In genomic region chr11:73114835-73115220, GRCh38 we compare ENCODE assay signal across 19 cellular contexts. TPM values are rescaled to one million over a fixed set of nuclear protein-coding genes. Genes with fewer than 3 reads are reported as not detected.
DNase-seq lines count a peak whose midpoint lies in the region; ATAC-seq, FAIRE-seq and TF ChIP-seq lines count a peak whose summit lies in the region.
"Had no signal": no experiment of that assay in that cellular context is flagged by ENCODE, and none has a peak within 500 bp of the region (broad histone marks: within the 10 kb centered on the region; RNA-seq: fewer than 3 reads in every experiment).

No MANE protein-coding gene starts in this region.

- no peak overlapping the region for H3K4me3 ChIP-seq in PC-3 (ENCODE audit: low read length)
- no peak overlapping the region for H3K4me3 ChIP-seq in H1 (ENCODE audit: extremely low read depth in 1 of 4, insufficient read depth in 2 of 4, low read depth in 3 of 4, low read length in 4 of 4)
- H3K4me3 ChIP-seq: A549, SK-N-MC had no signal

- H3K4me3 Mint-ChIP-seq in activated T-cell treated with anti-CD3 and anti-CD28 coated beads, Interleukin-2, amount 50 U/mL, for 24 hours = no peak overlapping the region

- no peak overlapping the region for H4K91ac ChIP-seq in H1 (replicated peaks; ENCODE audit: insufficient read length, low read length)

- H2BK15ac ChIP-seq in H1 (ENCODE audit: low read length) = no peak overlapping the region

- no peak for TF ChIP-seq POLR2A in H1 (IDR thresholded peaks at IDR 0.05; ENCODE audit: control extremely low read depth in 1 of 2, low read depth in 2 of 2, low read length in 2 of 2)

- H3K79me2 ChIP-seq in PC-3 (ENCODE audit: low read length) (no peaks in the 10 kb centered on the region), H1 (ENCODE audit: control insufficient read depth in 1 of 2, insufficient read depth in 2 of 2, low read length in 2 of 2) (no peaks in the 10 kb centered on the region)

- H3K9me2 ChIP-seq in PC-3 (replicated peaks; ENCODE audit: low read length) = no peaks in the 10 kb centered on the region

- H4K20me1 ChIP-seq in PC-3 (ENCODE audit: low read length) (no peaks in the 10 kb centered on the region), H1 (replicated peaks in 1 of 2; ENCODE audit: control insufficient read depth in 1 of 2, insufficient read depth in 2 of 2, low read length in 2 of 2) (no peaks in the 10 kb centered on the region)

- H4K5ac ChIP-seq in H1 (ENCODE audit: insufficient read length, low read depth, low read length) = no peak overlapping the region

- H3K27me3 Mint-ChIP-seq in activated T-cell treated with anti-CD3 and anti-CD28 coated beads, Interleukin-2, amount 50 U/mL, for 24 hours = no peaks in the 10 kb centered on the region

- H3K4me1 ChIP-seq in PC-3 (ENCODE audit: insufficient read depth, low read length) (peaks cover 15% of the 10 kb centered on the region), H1 (replicated peaks in 1 of 4; ENCODE audit: control insufficient read depth in 3 of 4, insufficient read depth in 4 of 4, low read length in 3 of 4) (no peaks in the 10 kb centered on the region)
- H3K4me1 ChIP-seq: A549, BE2C had no signal

- TF ChIP-seq CTCF in PC-3 (conservative IDR thresholded peaks at IDR 0.05; ENCODE audit: low read depth, low read length) (no peak), H1 (IDR thresholded peaks at IDR 0.05; ENCODE audit: control extremely low read depth in 1 of 3, insufficient read depth in 1 of 3, low read depth in 1 of 3, low read length in 3 of 3) (no peak)

- ATAC-seq in PC-3 (no peak), GM21723 (IDR thresholded peaks at IDR 0.05; ENCODE audit: unreplicated experiment) (no peak)
- ATAC-seq: A549 had no signal

- H3K27ac ChIP-seq in PC-3 (ENCODE audit: low read length) = peak overlapping the region; percentile 23
- H3K27ac ChIP-seq in H1 (ENCODE audit: low read depth, low read length) = no peak overlapping the region
- H3K27ac ChIP-seq in substantia nigra (ENCODE audit: low read depth, low read length, poor library complexity, severe bottlenecking) = peak overlapping the region; percentile 23
- H3K27ac ChIP-seq: A549, SK-N-MC had no signal

- WGBS in H1 (ENCODE audit: extremely low coverage in 1 of 2, insufficient coverage in 1 of 2, insufficient read length in 1 of 2, insufficient replicate concordance in 2 of 2, low coverage in 1 of 2, low lambda C conversion rate in 2 of 2, missing lambda C conversion rate in 1 of 2), 2 experiments = 93% methylated on average over 6 of the region's 6 CpGs; no CpG with 5 or more reads in 1 of the 2 experiments

- 0 out of 2 replicates have a peak overlapping the region, but pooled peaks have one; percentile 44 for H2BK5ac ChIP-seq in H1 (ENCODE audit: low read depth, low read length)

- H3K27me3 ChIP-seq in PC-3 (ENCODE audit: low read length) (no peaks in the 10 kb centered on the region), H1 (replicated peaks in 1 of 4; ENCODE audit: control insufficient read depth in 3 of 4, extremely low read depth in 1 of 4, insufficient read depth in 3 of 4, low read length in 3 of 4) (no peaks in the 10 kb centered on the region)
- H3K27me3 ChIP-seq: BE2C had no signal

- DNase-seq in PC-3 = no peak
- no peak for DNase-seq in H1 (ENCODE audit: low read depth in 1 of 2, low spot score in 2 of 2)
- peak; percentile 9 for DNase-seq in myocyte (ENCODE audit: low read depth)
- no peak for DNase-seq in substantia nigra (lab: John Stamatoyannopoulos, UW)
- DNase-seq in activated T-cell treated with anti-CD3 and anti-CD28 coated beads, Interleukin-2, amount 50 U/mL, for 24 hours = no peak
- DNase-seq in NCI-H1105 treated with DMSO at 0.1 percent for 48 hours (lab: John Stamatoyannopoulos, UW) = no peak
- DNase-seq: BE2C, DMS79, Karpas-422, NCI-H1417, NCI-H1694 treated with DMSO at 0.1 percent for 48 hours, NCI-H2081 treated with DMSO at 0.1 percent for 48 hours, NCI-H2171 treated with DMSO at 0.1 percent for 48 hours, NCI-H524 treated with DMSO at 0.1 percent for 48 hours, OCI-M1, SHP77 treated with DMSO at 0.1 percent for 48 hours had no signal

- H3K23me2 ChIP-seq in H1 (ENCODE audit: low read depth, low read length) = no peaks in the 10 kb centered on the region

- intact Hi-C loops in PC-3 (cut with micrococcal nuclease) = no loop called here

- POLR2A ChIA-PET in PC-3 (lab: Charles Lee; ENCODE audit: unreplicated experiment) (no interaction called here), H1 (lab: Charles Lee; ENCODE audit: partially characterized antibody) (no interaction called here)

- H3K4ac ChIP-seq in H1 (replicated peaks; ENCODE audit: insufficient read length, low read depth, low read length) = no peak overlapping the region

- H3K18ac ChIP-seq in H1 (ENCODE audit: extremely low read depth, low read length) = no peak overlapping the region

- no peak overlapping the region for H2BK20ac ChIP-seq in H1 (ENCODE audit: low read length)

- no peak overlapping the region for H2BK12ac ChIP-seq in H1 (ENCODE audit: low read depth, low read length)

- no peak for TF ChIP-seq EP300 in H1 (IDR thresholded peaks at IDR 0.05; ENCODE audit: borderline replicate concordance in 1 of 2, low read depth in 2 of 2, low read length in 2 of 2)

- H3K4me1 Mint-ChIP-seq in activated T-cell treated with anti-CD3 and anti-CD28 coated beads, Interleukin-2, amount 50 U/mL, for 24 hours (ENCODE audit: low read depth) = peaks cover 5% of the 10 kb centered on the region

- H3K4me2 ChIP-seq in PC-3 (ENCODE audit: low read length) = peak overlapping the region; percentile 13
- no peak overlapping the region for H3K4me2 ChIP-seq in H1 (ENCODE audit: insufficient read depth in 1 of 2, low read depth in 2 of 2, low read length in 2 of 2)
- H3K4me2 ChIP-seq: A549 had no signal

- H3K56ac ChIP-seq in H1 (replicated peaks; ENCODE audit: insufficient read length, low read depth, low read length) = no peak overlapping the region

- no peak overlapping the region for H3K27ac Mint-ChIP-seq in activated T-cell treated with anti-CD3 and anti-CD28 coated beads, Interleukin-2, amount 50 U/mL, for 24 hours

- no peak overlapping the region for H3K14ac ChIP-seq in H1 (ENCODE audit: insufficient read length)

- CTCF ChIA-PET in PC-3 (lab: Charles Lee) (interaction anchor here (0.5 kb wide), 1 partner anchor 41 kb away, joined by 13 read pairs; no protein-coding TSS in a partner anchor), H1 (lab: Charles Lee; ENCODE audit: partially characterized antibody) (interaction anchor here (1.1 to 1.5 kb wide), 2 partner anchors 33 to 69 kb away, joined by 3 to 4 read pairs; no protein-coding TSS in a partner anchor)

- no peak overlapping the region for H3K23ac ChIP-seq in H1 (ENCODE audit: insufficient read length)

- no peak overlapping the region for H2BK120ac ChIP-seq in H1 (replicated peaks; ENCODE audit: low read depth, low read length)

- H3K36me3 ChIP-seq in PC-3 (ENCODE audit: low read depth, low read length) (no peaks in the 10 kb centered on the region), H1 (ENCODE audit: control insufficient read depth in 2 of 4, insufficient read depth in 4 of 4, low read length in 3 of 4) (no peaks in the 10 kb centered on the region)

- H2AFZ ChIP-seq in PC-3 (ENCODE audit: low read length) (no peak overlapping the region), H1 (ENCODE audit: low read length) (no peak overlapping the region)

- no peak overlapping the region for H2AK5ac ChIP-seq in H1 (ENCODE audit: low read depth, low read length)

- no peaks in the 10 kb centered on the region for H3K79me1 ChIP-seq in H1 (ENCODE audit: low read depth, low read length)

- H3K9me3 ChIP-seq in PC-3 (ENCODE audit: low read length) = peaks cover 13% of the 10 kb centered on the region; the same call in 1 of the 2 replicates
- no peaks in the 10 kb centered on the region for H3K9me3 ChIP-seq in H1 (ENCODE audit: insufficient read depth in 2 of 2, low read depth in 1 of 2, low read length in 1 of 2)
- H3K9me3 ChIP-seq: A549, BE2C had no signal

- peaks cover 31% of the 10 kb centered on the region for H3K36me3 Mint-ChIP-seq in activated T-cell treated with anti-CD3 and anti-CD28 coated beads, Interleukin-2, amount 50 U/mL, for 24 hours (ENCODE audit: low read depth)

- no peak overlapping the region for H3K9ac ChIP-seq in PC-3 (ENCODE audit: low read length)
- H3K9ac ChIP-seq in H1 (replicated peaks in 1 of 4; ENCODE audit: extremely low read depth in 1 of 4, low read depth in 3 of 4, low read length in 3 of 4) = no peak overlapping the region

- no peak for TF ChIP-seq RAD21 in H1 (IDR thresholded peaks at IDR 0.05 in 1 of 2, conservative IDR thresholded peaks at IDR 0.05 in 1 of 2; ENCODE audit: low read depth in 2 of 2, low read length in 2 of 2)

- H4K8ac ChIP-seq in H1 (ENCODE audit: extremely low read depth, insufficient read depth, low read length) = peak overlapping the region; percentile 29; the same call in 1 of the 2 replicates

- H3K9me3 Mint-ChIP-seq in activated T-cell treated with anti-CD3 and anti-CD28 coated beads, Interleukin-2, amount 50 U/mL, for 24 hours = peaks cover 11% of the 10 kb centered on the region

- H3F3A ChIP-seq in PC-3 (ENCODE audit: low read length, unreplicated experiment) = no peaks in the 10 kb centered on the region

- FAIRE-seq in H1 (lab: Jason Lieb, UNC) = no peak
- FAIRE-seq: A549 had no signal

- no TSS peak for BruUV-seq in PC-3 (replicated peaks; lab: Mats Ljungman, UMichigan)

TF ChIP-seq in H1, 55 proteins besides CTCF, POLR2A, EP300 and RAD21:
- TF ChIP-seq SUZ12 (IDR thresholded peaks at IDR 0.05; ENCODE audit: low read length) (no peak), CBX5 (IDR thresholded peaks at IDR 0.05; ENCODE audit: low read depth, low read length) (no peak)

RNA-seq across cellular contexts. Expression of gene FCHSD2, which starts 27.3 kb away (rescaled TPM):
- total RNA-seq in PC-3 (2014; rRNA removed) (7.1 and 8.8 TPM in 2 replicates), myocyte (11.1 and 13.1 TPM in 2 replicates)
- total RNA-seq in H1 (2021; fragmentation: NEBNext Ultra II Directional; extraction: Animal tissue kit (Norgen Biotek cat#: 25700)) = 7.8 and 9.2 TPM in 2 replicates
- polyA plus RNA-seq in H1 (2011; rRNA removed) = 3.0 and 4.1 TPM in 2 replicates
- 4.8 TPM for polyA plus RNA-seq in H1 (2011; cell fraction: cytosol; rRNA removed)
- 6.5 TPM for polyA plus RNA-seq in H1 (2011; cell fraction: nucleus; rRNA removed)
- polyA plus RNA-seq in H1 (2012, experiment 1 of 2) = 4.8 to 6.8 TPM (median 5.9 TPM) in 4 replicates
- polyA plus RNA-seq in H1 (2012, experiment 2 of 2) = 1.1 TPM
- 4.2 TPM for polyA plus RNA-seq in H1 (2013, experiment 1 of 2)
- polyA plus RNA-seq in H1 (2013, experiment 2 of 2) = 4.0 TPM
- 4.0 and 6.5 TPM in 2 replicates for polyA minus RNA-seq in H1 (2011; rRNA and poly(A)+ RNA removed)
- 4.1 TPM for polyA minus RNA-seq in H1 (2011; cell fraction: cytosol; rRNA and poly(A)+ RNA removed)
- polyA minus RNA-seq in H1 (2011; cell fraction: nucleus; rRNA and poly(A)+ RNA removed) = 8.1 TPM
- polyA plus RNA-seq in myocyte (2012) = 17.2 TPM
